Comparison of ENCODE assay signal across 8 cellular contexts in genomic region chr3:134211797-134212196, GRCh38. TPM values are rescaled to one million over a fixed set of nuclear protein-coding genes. Genes with fewer than 3 reads are reported as not detected.
DNase-seq lines count a peak whose midpoint lies in the region; ATAC-seq and TF ChIP-seq lines count a peak whose summit lies in the region.

No MANE protein-coding gene starts in this region.

- H3K4me1 Mint-ChIP-seq in progenitor cell of endocrine pancreas (ENCODE audit: low read depth) (peaks cover 1% of the 10 kb centered on the region), CD14-positive monocyte (peaks cover 2% of the 10 kb centered on the region)

- TF ChIP-seq CTCF in GM10248 (IDR thresholded peaks at IDR 0.05; ENCODE audit: control extremely low read depth, extremely low read depth, low read depth, missing control alignments) (peak; percentile 53), fibroblast of the aortic adventitia (IDR thresholded peaks at IDR 0.05; ENCODE audit: insufficient read depth, low read length) (peak; percentile 79), progenitor cell of endocrine pancreas (IDR thresholded peaks at IDR 0.05; ENCODE audit: unreplicated experiment) (peak; percentile 65), CD14-positive monocyte (IDR thresholded peaks at IDR 0.05) (no peak)

- POLR2A ChIA-PET in GM10248 (lab: Yijun Ruan, JAX) = no interaction called here

- no peak overlapping the region for H3K27ac Mint-ChIP-seq in progenitor cell of endocrine pancreas
- no peak overlapping the region for H3K27ac Mint-ChIP-seq in CD14-positive monocyte

- peak; percentile 22 for DNase-seq in GM10248 (ENCODE audit: extremely low spot score)
- DNase-seq in Jurkat, Clone E6-1 (ENCODE audit: low read depth, low spot score) = peak; percentile 50
- DNase-seq in SK-MEL-5 (ENCODE audit: low read depth, low spot score) = peak; percentile 74
- peak; percentile 55 for DNase-seq in fibroblast of the aortic adventitia (ENCODE audit: low read depth)
- DNase-seq in progenitor cell of endocrine pancreas (ENCODE audit: low spot score, unreplicated experiment) = peak; percentile 15
- no peak for DNase-seq in activated T-cell treated with anti-CD3 and anti-CD28 coated beads, Interleukin-2, amount 50 U/mL, for 1 hour
- DNase-seq in CD14-positive monocyte (ENCODE audit: low spot score) = no peak

- H3K4me3 ChIP-seq in Jurkat, Clone E6-1 (ENCODE audit: low read length) = no peak overlapping the region
- no peak overlapping the region for H3K4me3 ChIP-seq in fibroblast of the aortic adventitia (ENCODE audit: low read depth, low read length)

- H3K9me3 Mint-ChIP-seq in progenitor cell of endocrine pancreas (ENCODE audit: low read depth) (no peaks in the 10 kb centered on the region), CD14-positive monocyte (no peaks in the 10 kb centered on the region)

- intact Hi-C loops in CD14-positive monocyte (cut with micrococcal nuclease) = loop anchor here (5.0 kb wide), 1 partner anchor 261 kb away; no protein-coding TSS in a partner anchor

- in situ Hi-C loops in SK-MEL-5 (cut with HindIII; ENCODE audit: low pct_unique_long_range_greater_than_20kb, low sequenced_read_pairs) = loop anchor here (25.0 kb wide), 1 partner anchor 276 kb away; the partner anchor contains the start of genes ANAPC13 and CEP63

- H3K4me3 Mint-ChIP-seq in progenitor cell of endocrine pancreas (ENCODE audit: low read depth) (no peak overlapping the region), CD14-positive monocyte (no peak overlapping the region)

- peak; percentile 49 for ATAC-seq in GM21423 (IDR thresholded peaks at IDR 0.05; ENCODE audit: unreplicated experiment)

- CTCF ChIA-PET in GM10248 (lab: Yijun Ruan, JAX) = interaction anchor here (0.7 to 7.0 kb wide), 39 partner anchors 10 to 1485 kb away, joined by 3 to 123 read pairs (median 6); no protein-coding TSS in a partner anchor

- peaks cover 9% of the 10 kb centered on the region for H3K36me3 Mint-ChIP-seq in progenitor cell of endocrine pancreas (ENCODE audit: insufficient read depth)
- peaks cover 22 to 27% of the 10 kb centered on the region in 2 donors for H3K36me3 Mint-ChIP-seq in CD14-positive monocyte

- H3K27me3 Mint-ChIP-seq in progenitor cell of endocrine pancreas (no peaks in the 10 kb centered on the region), CD14-positive monocyte (ENCODE audit: low read depth in 3 of 3) (peaks cover 0 to 1% (median 0%) of the 10 kb centered on the region in 3 donors)

RNA-seq across cellular contexts. Expression of gene RYK, which starts 38.9 kb away (rescaled TPM):
- 20.7 TPM for polyA plus RNA-seq in Jurkat, Clone E6-1 (2012; ENCODE audit: insufficient read depth, insufficient read length)
- total RNA-seq in SK-MEL-5 (2014; rRNA removed; shearing (Covaris generic)) = 72.1 and 79.0 TPM in 2 replicates
- 45.9 and 55.5 TPM in 2 replicates for polyA plus RNA-seq in SK-MEL-5 (2015; cell fraction: cytosol; rRNA removed)
- 206 and 233 TPM in 2 replicates for polyA plus RNA-seq in SK-MEL-5 (2015; cell fraction: nucleus; rRNA removed)
- total RNA-seq in fibroblast of the aortic adventitia (ENCODE audit: low replicate concordance) (36.5 and 87.2 TPM in 2 replicates), progenitor cell of endocrine pancreas (82.3 and 85.2 TPM in 2 replicates)
- polyA plus RNA-seq in CD14-positive monocyte = 1 to 10 TPM; 3.5 to 5.0 TPM

Comparison
In these comparisons a context has a peak if more than half of its experiments do, and no peak if none do; other contexts are left out.
1. DNase-seq: peak in GM10248 (single experiment), Jurkat, Clone E6-1 (single experiment), SK-MEL-5 (single experiment), fibroblast of the aortic adventitia (single experiment) and progenitor cell of endocrine pancreas (single experiment); none in activated T-cell treated with anti-CD3 and anti-CD28 coated beads, Interleukin-2, amount 50 U/mL, for 1 hour (single experiment) and CD14-positive monocyte (single experiment).